8 cellular contexts compared by ENCODE assay signal in genomic region chr11:9613118-9613829, GRCh38. TPM values are rescaled to one million over a fixed set of nuclear protein-coding genes. Genes with fewer than 3 reads are reported as not detected.
DNase-seq lines count a peak whose midpoint lies in the region; ATAC-seq and TF ChIP-seq lines count a peak whose summit lies in the region.

No MANE protein-coding gene starts in this region.

- H3K4me1 ChIP-seq in lung (ENCODE audit: control insufficient read depth in 2 of 2, insufficient read depth in 2 of 2, low read length in 2 of 2) = peaks cover 0 to 2% of the 10 kb centered on the region in 2 donors

- peak; percentile 88 for TF ChIP-seq CTCF in lung (IDR thresholded peaks at IDR 0.05; ENCODE audit: control extremely low read depth, extremely low read depth)

- peak overlapping the region; percentile 88 to 98 for H3K27ac ChIP-seq in lung (ENCODE audit: low read depth in 1 of 2, low read length in 1 of 2)

- ATAC-seq in GM19372 (IDR thresholded peaks at IDR 0.05; ENCODE audit: low read depth, unreplicated experiment) (peak; percentile 37), HG03571 (IDR thresholded peaks at IDR 0.05; ENCODE audit: unreplicated experiment) (peak; percentile 41), lung (ENCODE audit: insufficient read depth, low FRiP score) (peak; percentile 87)
- ATAC-seq in activated CD8-positive, alpha-beta T cell treated with anti-CD3 and anti-CD28 coated beads, Interleukin-2, amount 10 ng/mL, durations not matched to agents 7 days and 5 days = peak; percentile 76

- H3K36me3 ChIP-seq in lung (ENCODE audit: control insufficient read depth in 2 of 2, insufficient read depth in 2 of 2, low read length in 2 of 2) = no peaks in the 10 kb centered on the region

- WGBS in lung, 2 donors = 0 to 1% methylated on average over 35 of the region's 35 CpGs

- CTCF ChIA-PET in activated CD8-positive, alpha-beta T cell treated with anti-CD3 and anti-CD28 coated beads, Interleukin-2, amount 10 ng/mL, durations not matched to agents 7 days and 5 days (lab: Charles Lee) = interaction anchor here (0.5 to 4.6 kb wide), 49 partner anchors 10 to 733 kb away, joined by 3 to 119 read pairs (median 5); partner anchors contain the start of genes SWAP70, WEE1 and ZNF143

- H3K36me3 Mint-ChIP-seq in activated CD8-positive, alpha-beta T cell treated with anti-CD3 and anti-CD28 coated beads, Interleukin-2, amount 10 ng/mL, durations not matched to agents 7 days and 5 days (ENCODE audit: low read depth) = no peaks in the 10 kb centered on the region

- DNase-seq in CD1c-positive myeloid dendritic cell (ENCODE audit: extremely low spot score) (peak; percentile 91), NCI-H774 (lab: John Stamatoyannopoulos, UW) (peak; percentile 89), lung (ENCODE audit: low spot score) (peak; percentile 93)
- peak; percentile 91 for DNase-seq in activated CD8-positive, alpha-beta T cell treated with anti-CD3 and anti-CD28 coated beads, Interleukin-2, amount 10 ng/mL, durations not matched to agents 7 days and 5 days
- DNase-seq in effector CD4-positive, alpha-beta T cell = peak; percentile 80
- peak; percentile 75 to 80 (median 76) for DNase-seq in stimulated activated CD4-positive, alpha-beta T cell treated with anti-CD3 and anti-CD28 coated beads, TNF-alpha, amount 100 ng/mL, for 4 hours (ENCODE audit: low read depth in 3 of 3)

- POLR2A ChIA-PET in activated CD8-positive, alpha-beta T cell treated with anti-CD3 and anti-CD28 coated beads, Interleukin-2, amount 10 ng/mL, durations not matched to agents 7 days and 5 days (lab: Charles Lee) = interaction anchor here (0.6 to 4.1 kb wide), 9 partner anchors 9 to 153 kb away, joined by 3 to 24 read pairs (median 4); partner anchors contain the start of genes WEE1 and ZNF143

- peaks cover 4% of the 10 kb centered on the region for H3K27me3 Mint-ChIP-seq in activated CD8-positive, alpha-beta T cell treated with anti-CD3 and anti-CD28 coated beads, Interleukin-2, amount 10 ng/mL, durations not matched to agents 7 days and 5 days (ENCODE audit: low read depth)

- H3K27me3 ChIP-seq in lung (ENCODE audit: control insufficient read depth, insufficient read depth) = no peaks in the 10 kb centered on the region

- peak overlapping the region; percentile 82 for H3K4me3 Mint-ChIP-seq in activated CD8-positive, alpha-beta T cell treated with anti-CD3 and anti-CD28 coated beads, Interleukin-2, amount 10 ng/mL, durations not matched to agents 7 days and 5 days

- H3K9me3 Mint-ChIP-seq in activated CD8-positive, alpha-beta T cell treated with anti-CD3 and anti-CD28 coated beads, Interleukin-2, amount 10 ng/mL, durations not matched to agents 7 days and 5 days (ENCODE audit: insufficient read depth) = no peaks in the 10 kb centered on the region

- peak overlapping the region; percentile 94 for H3K27ac Mint-ChIP-seq in activated CD8-positive, alpha-beta T cell treated with anti-CD3 and anti-CD28 coated beads, Interleukin-2, amount 10 ng/mL, durations not matched to agents 7 days and 5 days

- no peaks in the 10 kb centered on the region for H3K9me3 ChIP-seq in lung (ENCODE audit: control insufficient read depth in 2 of 2, insufficient read depth in 1 of 2, low read length in 1 of 2)

- peaks cover 27% of the 10 kb centered on the region for H3K4me1 Mint-ChIP-seq in activated CD8-positive, alpha-beta T cell treated with anti-CD3 and anti-CD28 coated beads, Interleukin-2, amount 10 ng/mL, durations not matched to agents 7 days and 5 days (ENCODE audit: low read depth)

- H3K4me3 ChIP-seq in lung = no peak overlapping the region

RNA-seq across cellular contexts. Expression of gene WEE1, which starts 39.8 kb away (rescaled TPM):
- 10 to 100 TPM; 73.3 to 75.1 TPM for total RNA-seq in activated CD8-positive, alpha-beta T cell treated with anti-CD3 and anti-CD28 coated beads, Interleukin-2, amount 10 ng/mL, durations not matched to agents 7 days and 5 days
- total RNA-seq in lung = 10 to 100 TPM; 13.7 to 48.9 TPM
- polyA plus RNA-seq in lung = 1 to 10 TPM; 5.0 to 5.7 TPM

RNA-seq across cellular contexts. Expression of gene SWAP70, which starts 50.6 kb away (rescaled TPM):
- 10 to 100 TPM; 11.5 to 13.3 TPM for total RNA-seq in activated CD8-positive, alpha-beta T cell treated with anti-CD3 and anti-CD28 coated beads, Interleukin-2, amount 10 ng/mL, durations not matched to agents 7 days and 5 days
- 10 to 100 TPM; 41.5 to 44.8 TPM for total RNA-seq in lung
- polyA plus RNA-seq in lung = 10 to 100 TPM; 14.9 to 30.3 TPM

Comparison
In these comparisons a context has a peak if more than half of its experiments do, and no peak if none do; other contexts are left out.
1. ATAC-seq: peak in every context shown above with its lines; median percentile 87 in lung; 76 in activated CD8-positive, alpha-beta T cell treated with anti-CD3 and anti-CD28 coated beads, Interleukin-2, amount 10 ng/mL, durations not matched to agents 7 days and 5 days; 41 in HG03571; 37 in GM19372.